ENCODE assay signal across 8 cellular contexts in the genomic region with DNA sequence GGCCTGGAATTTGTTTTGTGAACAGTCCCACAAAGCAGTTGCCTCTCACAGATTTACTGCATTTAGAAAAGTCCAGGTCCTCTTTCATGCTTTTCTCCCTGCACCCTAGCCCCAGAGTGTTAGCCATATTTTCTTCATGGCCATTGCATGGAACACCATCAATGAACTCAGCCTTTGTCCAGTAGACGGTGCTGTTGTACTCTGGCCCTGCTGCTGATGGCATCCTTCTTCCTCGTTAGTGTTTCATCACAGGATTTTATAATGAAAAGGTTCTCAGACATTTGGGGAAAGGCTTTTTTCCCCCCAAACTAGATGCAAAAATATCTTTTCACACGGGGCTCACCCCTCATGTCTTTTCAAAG.
A peak's percentile ranks its signal among the peaks of the same experiment; 100 is the strongest.
DNase-seq lines count a peak whose midpoint lies in the region; ATAC-seq and TF ChIP-seq lines count a peak whose summit lies in the region.

No MANE protein-coding gene starts in this region.

- intact Hi-C loops in activated naive CD4-positive, alpha-beta T cell treated with anti-CD3 and anti-CD28 coated beads for 36 hours (cut with micrococcal nuclease), result loop anchor here (1.0 to 10.0 kb wide), 5 partner anchors 190 to 612 kb away; no protein-coding TSS in a partner anchor
- intact Hi-C loops in right cardiac atrium (cut with DNase I), result loop anchor here in 1 of 4 donors (10.0 kb wide), 1 partner anchor 610 kb away; the partner anchor contains the start of gene DLX5

- H3K27me3 Mint-ChIP-seq in activated naive CD4-positive, alpha-beta T cell treated with anti-CD3 and anti-CD28 coated beads for 36 hours (ENCODE audit: low read depth), result peaks cover 18% of the 10 kb centered on the region

- CTCF ChIA-PET in activated naive CD4-positive, alpha-beta T cell treated with anti-CD3 and anti-CD28 coated beads for 36 hours (lab: Charles Lee), result interaction anchor here (0.8 to 1.3 kb wide), 2 partner anchors 17 to 612 kb away, joined by 3 to 8 read pairs; no protein-coding TSS in a partner anchor

- peak; percentile 60 for ATAC-seq in GM18517 (IDR thresholded peaks at IDR 0.05; ENCODE audit: unreplicated experiment)
- peak; percentile 84 for ATAC-seq in HG03521 (IDR thresholded peaks at IDR 0.05; ENCODE audit: unreplicated experiment)
- ATAC-seq in right cardiac atrium, result peak; percentile 68 to 69
- no peak for ATAC-seq in GM18498 (IDR thresholded peaks at IDR 0.05; ENCODE audit: unreplicated experiment)

- no peaks in the 10 kb centered on the region for H3K9me3 Mint-ChIP-seq in activated naive CD4-positive, alpha-beta T cell treated with anti-CD3 and anti-CD28 coated beads for 36 hours

- no peaks in the 10 kb centered on the region for H3K27me3 ChIP-seq in right cardiac atrium (ENCODE audit: control insufficient read depth, insufficient read depth)
- peaks cover 29% of the 10 kb centered on the region for H3K27me3 ChIP-seq in smooth muscle cell (ENCODE audit: low read depth)

- WGBS in right cardiac atrium, result 34% methylated on average over 3 of the region's 3 CpGs
- WGBS in smooth muscle cell (ENCODE audit: low lambda C conversion rate), result 9% methylated on average over 3 of the region's 3 CpGs

- H3K9me3 ChIP-seq in right cardiac atrium (ENCODE audit: control insufficient read depth, low read length), result no peaks in the 10 kb centered on the region
- no peaks in the 10 kb centered on the region for H3K9me3 ChIP-seq in smooth muscle cell (replicated peaks; ENCODE audit: low read depth)

- no peak overlapping the region for H3K4me2 ChIP-seq in smooth muscle cell

- no peaks in the 10 kb centered on the region for H3K36me3 ChIP-seq in smooth muscle cell (ENCODE audit: low read depth)

- H3F3A ChIP-seq in smooth muscle cell (ENCODE audit: low read depth), result no peaks in the 10 kb centered on the region

- no peaks in the 10 kb centered on the region for H3K79me2 ChIP-seq in smooth muscle cell (ENCODE audit: low read depth)

- H3K4me3 Mint-ChIP-seq in activated naive CD4-positive, alpha-beta T cell treated with anti-CD3 and anti-CD28 coated beads for 36 hours, result no peak overlapping the region

- no peak overlapping the region for H3K4me3 ChIP-seq in right cardiac atrium (ENCODE audit: low read length)
- H3K4me3 ChIP-seq in smooth muscle cell, result no peak overlapping the region

- H3K27ac ChIP-seq in right cardiac atrium (ENCODE audit: low read length), result no peak overlapping the region
- H3K27ac ChIP-seq in smooth muscle cell (ENCODE audit: low read depth), result no peak overlapping the region

- H3K4me1 Mint-ChIP-seq in activated naive CD4-positive, alpha-beta T cell treated with anti-CD3 and anti-CD28 coated beads for 36 hours (ENCODE audit: low read depth), result no peaks in the 10 kb centered on the region

- no peak overlapping the region for H2AFZ ChIP-seq in smooth muscle cell (ENCODE audit: low read depth)

- peak; percentile 76 for DNase-seq in Ammon's horn (ENCODE audit: low spot score)
- peak; percentile 78 for DNase-seq in NCI-H774 (lab: John Stamatoyannopoulos, UW)
- peak; percentile 69 for DNase-seq in activated naive CD4-positive, alpha-beta T cell treated with anti-CD3 and anti-CD28 coated beads for 36 hours
- peak in 1 of 3 donors; percentile 31 for DNase-seq in right cardiac atrium
- DNase-seq in smooth muscle cell (lab: John Stamatoyannopoulos, UW; ENCODE audit: unreplicated experiment), result no peak

- H3K9ac ChIP-seq in smooth muscle cell (ENCODE audit: low read depth), result no peak overlapping the region

- no peaks in the 10 kb centered on the region for H4K20me1 ChIP-seq in smooth muscle cell (ENCODE audit: low read depth)

- H3K27ac Mint-ChIP-seq in activated naive CD4-positive, alpha-beta T cell treated with anti-CD3 and anti-CD28 coated beads for 36 hours, result no peak overlapping the region

- no peaks in the 10 kb centered on the region for H3K36me3 Mint-ChIP-seq in activated naive CD4-positive, alpha-beta T cell treated with anti-CD3 and anti-CD28 coated beads for 36 hours (ENCODE audit: low read depth)

- TF ChIP-seq CTCF in smooth muscle cell (IDR thresholded peaks at IDR 0.05; ENCODE audit: borderline replicate concordance, insufficient read depth, poor library complexity, severe bottlenecking), result peak; percentile 66

- H3K4me1 ChIP-seq in right cardiac atrium (ENCODE audit: control insufficient read depth, insufficient read depth, low read length), result peaks cover 2% of the 10 kb centered on the region
- no peaks in the 10 kb centered on the region for H3K4me1 ChIP-seq in smooth muscle cell (ENCODE audit: low read depth)
